In the genomic region with DNA sequence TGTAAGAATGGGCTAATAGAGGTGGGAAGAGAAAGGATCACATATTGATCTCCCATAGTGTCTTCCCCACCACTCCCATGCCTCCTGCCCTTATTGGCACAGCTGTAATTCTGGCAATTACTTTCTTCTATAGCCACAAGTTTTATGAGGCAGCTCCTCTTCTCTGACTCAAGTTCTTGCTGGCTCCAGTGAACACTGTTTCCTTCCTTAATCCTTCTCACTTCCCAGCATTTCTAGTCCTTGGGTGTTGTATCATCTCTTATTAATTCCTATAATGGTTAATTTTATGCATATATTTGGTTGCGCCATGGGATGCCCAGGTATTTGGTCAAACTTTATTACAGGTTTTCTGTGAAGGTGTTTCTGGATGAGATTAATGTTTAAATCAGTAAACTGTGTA, we compare ENCODE assay signal across 19 cellular contexts.
DNase-seq lines count a peak whose midpoint lies in the region; ATAC-seq and FAIRE-seq lines count a peak whose summit lies in the region.
"Had no signal": no experiment of that assay in that cellular context is flagged by ENCODE, and none has a peak within 500 bp of the region (broad histone marks: within the 10 kb centered on the region; RNA-seq: fewer than 3 reads in every experiment).

No MANE protein-coding gene starts in this region.

- peaks cover 26 to 32% of the 10 kb centered on the region in 2 donors for H3K36me3 Mint-ChIP-seq in activated T-cell treated with anti-CD3 and anti-CD28 coated beads, Interleukin-2, amount 50 U/mL, for 72 hours (ENCODE audit: insufficient read depth in 2 of 2)
- H3K36me3 Mint-ChIP-seq in activated naive CD8-positive, alpha-beta T cell treated with anti-CD3 and anti-CD28 coated beads for 36 hours: peaks cover 68% of the 10 kb centered on the region
- peaks cover 30% of the 10 kb centered on the region for H3K36me3 Mint-ChIP-seq in stimulated activated effector memory CD8-positive, alpha-beta T cell treated with anti-CD3 and anti-CD28 coated beads, Interleukin-12 subunit alpha, Interleukin-12 subunit beta, amount 100 ng/mL, for 72 hours
- H3K36me3 Mint-ChIP-seq: CD8-positive, alpha-beta memory T cell had no signal

- no peaks in the 10 kb centered on the region for H3K27me3 Mint-ChIP-seq in activated T-cell treated with anti-CD3 and anti-CD28 coated beads, Interleukin-2, amount 50 U/mL, for 72 hours (ENCODE audit: low read depth)
- H3K27me3 Mint-ChIP-seq in activated naive CD8-positive, alpha-beta T cell treated with anti-CD3 and anti-CD28 coated beads for 36 hours: no peaks in the 10 kb centered on the region

- peaks cover 9 to 13% of the 10 kb centered on the region in 2 donors for H3K9me3 Mint-ChIP-seq in activated T-cell treated with anti-CD3 and anti-CD28 coated beads, Interleukin-2, amount 50 U/mL, for 72 hours
- peaks cover 39% of the 10 kb centered on the region for H3K9me3 Mint-ChIP-seq in activated naive CD8-positive, alpha-beta T cell treated with anti-CD3 and anti-CD28 coated beads for 36 hours
- H3K9me3 Mint-ChIP-seq in stimulated activated effector memory CD8-positive, alpha-beta T cell treated with anti-CD3 and anti-CD28 coated beads, Interleukin-12 subunit alpha, Interleukin-12 subunit beta, amount 100 ng/mL, for 72 hours: peaks cover 11% of the 10 kb centered on the region
- H3K9me3 Mint-ChIP-seq: CD8-positive, alpha-beta memory T cell had no signal

- no peak for DNase-seq in activated T-cell treated with anti-CD3 and anti-CD28 coated beads, Interleukin-2, amount 50 U/mL, for 72 hours
- DNase-seq in activated T-cell treated with anti-CD3 and anti-CD28 coated beads, Interleukin-2, amount 50 U/mL, for 1 hour: no peak
- DNase-seq in RCC 7860 (ENCODE audit: low spot score) (no peak), AG08396 (ENCODE audit: low spot score) (no peak)
- no peak for DNase-seq in activated naive CD8-positive, alpha-beta T cell treated with anti-CD3 and anti-CD28 coated beads for 36 hours
- DNase-seq in stimulated activated effector memory CD8-positive, alpha-beta T cell treated with anti-CD3 and anti-CD28 coated beads, Interleukin-12 subunit alpha, Interleukin-12 subunit beta, amount 100 ng/mL, for 72 hours (ENCODE audit: low spot score in 2 of 2): no peak
- DNase-seq in stimulated activated naive CD4-positive, alpha-beta T cell treated with Interleukin-2 at 50 U/mL for 16 hours (lab: John Stamatoyannopoulos, UW): no peak
- DNase-seq: C1 segment of cervical spinal cord; CD8-positive, alpha-beta memory T cell; DMS53; EL; GOT3; MM.1S; NCI-H1092; NCI-H146; NCI-H2029 treated with DMSO at 0.1 percent for 48 hours; NCI-H2171; NCI-H526; PC-3 had no signal

- ATAC-seq in activated T-cell treated with anti-CD3 and anti-CD28 coated beads, Interleukin-2, amount 50 U/mL, for 72 hours (replicated peaks in 1 of 2): no peak
- no peak for ATAC-seq in stimulated activated effector memory CD8-positive, alpha-beta T cell treated with anti-CD3 and anti-CD28 coated beads, Interleukin-12 subunit alpha, Interleukin-12 subunit beta, amount 100 ng/mL, for 72 hours
- ATAC-seq: PC-3 had no signal

- peak; percentile 48 for FAIRE-seq in RCC 7860 (lab: Jason Lieb, UNC)

- peak overlapping the region; percentile 87 for H3K27ac Mint-ChIP-seq in activated T-cell treated with anti-CD3 and anti-CD28 coated beads, Interleukin-2, amount 50 U/mL, for 72 hours
- H3K27ac Mint-ChIP-seq in activated naive CD8-positive, alpha-beta T cell treated with anti-CD3 and anti-CD28 coated beads for 36 hours: peak overlapping the region; percentile 81
- peak overlapping the region; percentile 46 for H3K27ac Mint-ChIP-seq in stimulated activated effector memory CD8-positive, alpha-beta T cell treated with anti-CD3 and anti-CD28 coated beads, Interleukin-12 subunit alpha, Interleukin-12 subunit beta, amount 100 ng/mL, for 72 hours
- H3K27ac Mint-ChIP-seq: CD8-positive, alpha-beta memory T cell had no signal

- peak overlapping the region; percentile 52 to 62 for H3K4me3 Mint-ChIP-seq in activated T-cell treated with anti-CD3 and anti-CD28 coated beads, Interleukin-2, amount 50 U/mL, for 72 hours
- H3K4me3 Mint-ChIP-seq in activated naive CD8-positive, alpha-beta T cell treated with anti-CD3 and anti-CD28 coated beads for 36 hours: no peak overlapping the region
- H3K4me3 Mint-ChIP-seq in stimulated activated effector memory CD8-positive, alpha-beta T cell treated with anti-CD3 and anti-CD28 coated beads, Interleukin-12 subunit alpha, Interleukin-12 subunit beta, amount 100 ng/mL, for 72 hours: peak overlapping the region; percentile 18
- H3K4me3 Mint-ChIP-seq: CD8-positive, alpha-beta memory T cell had no signal

- peaks cover 91% of the 10 kb centered on the region for H3K4me1 Mint-ChIP-seq in activated T-cell treated with anti-CD3 and anti-CD28 coated beads, Interleukin-2, amount 50 U/mL, for 72 hours (ENCODE audit: low read depth)
- H3K4me1 Mint-ChIP-seq in activated naive CD8-positive, alpha-beta T cell treated with anti-CD3 and anti-CD28 coated beads for 36 hours: peaks cover 64% of the 10 kb centered on the region
- peaks cover 41% of the 10 kb centered on the region for H3K4me1 Mint-ChIP-seq in stimulated activated effector memory CD8-positive, alpha-beta T cell treated with anti-CD3 and anti-CD28 coated beads, Interleukin-12 subunit alpha, Interleukin-12 subunit beta, amount 100 ng/mL, for 72 hours
